ENCODE assay signal across 8 cellular contexts in the genomic region with DNA sequence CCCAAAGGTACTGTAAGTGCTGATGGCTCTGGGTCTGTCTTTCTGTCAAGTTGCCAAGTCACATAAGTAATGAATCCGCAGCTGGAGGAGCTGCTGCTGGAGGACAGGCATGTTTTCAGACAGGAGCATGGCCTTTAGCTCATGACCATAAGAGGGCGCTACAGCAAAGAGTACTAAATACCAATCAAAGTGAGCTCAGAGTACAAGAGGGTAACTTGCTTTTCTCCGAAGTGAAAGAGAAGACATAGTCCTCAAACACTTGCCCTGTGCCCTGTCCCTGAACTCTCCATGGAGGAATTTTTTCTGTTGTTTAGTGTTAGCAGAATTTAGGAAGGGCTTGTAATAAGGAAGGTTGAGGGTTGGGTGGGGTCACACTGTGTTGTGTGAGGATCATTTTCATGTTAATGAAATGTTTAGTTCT. TPM values are rescaled to one million over a fixed set of nuclear protein-coding genes. Genes with fewer than 3 reads are reported as not detected.
DNase-seq lines count a peak whose midpoint lies in the region; ATAC-seq and TF ChIP-seq lines count a peak whose summit lies in the region.

No MANE protein-coding gene starts in this region.

- peak overlapping the region; percentile 80 for H3K27ac Mint-ChIP-seq in activated CD4-positive, alpha-beta T cell treated with anti-CD3 and anti-CD28 coated beads for 36 hours
- no peak overlapping the region for H3K27ac Mint-ChIP-seq in neural crest cell (ENCODE audit: unreplicated experiment)

- DNase-seq in activated CD8-positive, alpha-beta memory T cell treated with anti-CD3 and anti-CD28 coated beads, Interleukin-2, amount 50 U/mL, for 4 hours = peak; percentile 28
- DNase-seq in activated CD8-positive, alpha-beta memory T cell treated with anti-CD3 and anti-CD28 coated beads for 24 hours = no peak
- DNase-seq in NAMALWA (ENCODE audit: low spot score) = peak; percentile 77
- peak; percentile 75 for DNase-seq in activated CD4-positive, alpha-beta T cell treated with anti-CD3 and anti-CD28 coated beads for 36 hours
- peak; percentile 56 for DNase-seq in fibroblast of gingiva (ENCODE audit: low read depth)
- peak; percentile 47 for DNase-seq in neural crest cell (ENCODE audit: low read depth, low spot score)

- H3K27me3 Mint-ChIP-seq in activated CD4-positive, alpha-beta T cell treated with anti-CD3 and anti-CD28 coated beads for 36 hours = no peaks in the 10 kb centered on the region
- no peaks in the 10 kb centered on the region for H3K27me3 Mint-ChIP-seq in neural crest cell (ENCODE audit: low read depth)

- ATAC-seq in activated CD4-positive, alpha-beta T cell treated with anti-CD3 and anti-CD28 coated beads for 36 hours = peak; percentile 92
- ATAC-seq in GM21381 (IDR thresholded peaks at IDR 0.05; ENCODE audit: unreplicated experiment) (no peak), GM18505 (IDR thresholded peaks at IDR 0.05; ENCODE audit: unreplicated experiment) (no peak)

- peak; percentile 74 for TF ChIP-seq CTCF in neural crest cell (conservative IDR thresholded peaks at IDR 0.05)

- no peaks in the 10 kb centered on the region for H3K9me3 Mint-ChIP-seq in activated CD4-positive, alpha-beta T cell treated with anti-CD3 and anti-CD28 coated beads for 36 hours (ENCODE audit: low read depth)
- no peaks in the 10 kb centered on the region for H3K9me3 Mint-ChIP-seq in neural crest cell

- CTCF ChIA-PET in activated CD4-positive, alpha-beta T cell treated with anti-CD3 and anti-CD28 coated beads for 36 hours (lab: Charles Lee) = interaction anchor here (0.6 to 9.3 kb wide), 42 partner anchors 10 to 1005 kb away, joined by 3 to 222 read pairs (median 4); a partner anchor contains a TSS

- POLR2A ChIA-PET in activated CD4-positive, alpha-beta T cell treated with anti-CD3 and anti-CD28 coated beads for 36 hours (lab: Charles Lee) = no interaction called here

- peaks cover 3% of the 10 kb centered on the region for H3K4me1 Mint-ChIP-seq in activated CD4-positive, alpha-beta T cell treated with anti-CD3 and anti-CD28 coated beads for 36 hours
- peaks cover 34% of the 10 kb centered on the region for H3K4me1 Mint-ChIP-seq in neural crest cell

- H3K4me3 Mint-ChIP-seq in activated CD4-positive, alpha-beta T cell treated with anti-CD3 and anti-CD28 coated beads for 36 hours = no peak overlapping the region
- H3K4me3 Mint-ChIP-seq in neural crest cell = peak overlapping the region; percentile 32

- intact Hi-C loops in activated CD4-positive, alpha-beta T cell treated with anti-CD3 and anti-CD28 coated beads for 36 hours (cut with DNase I, micrococcal nuclease) = loop anchor here (1.0 to 10.0 kb wide), 5 partner anchors 39 to 512 kb away; no protein-coding TSS in a partner anchor

- TF ChIP-seq POLR2A in GM18505 (IDR thresholded peaks at IDR 0.05; ENCODE audit: borderline replicate concordance, extremely low read depth, insufficient read depth, insufficient read length) = no peak

- peaks cover 58% of the 10 kb centered on the region for H3K36me3 Mint-ChIP-seq in activated CD4-positive, alpha-beta T cell treated with anti-CD3 and anti-CD28 coated beads for 36 hours (ENCODE audit: low read depth)
- peaks cover 38% of the 10 kb centered on the region for H3K36me3 Mint-ChIP-seq in neural crest cell (ENCODE audit: low read depth)

RNA-seq across cellular contexts. Expression of a gene that starts 58.0 kb away (rescaled TPM):
- total RNA-seq in activated CD4-positive, alpha-beta T cell treated with anti-CD3 and anti-CD28 coated beads for 36 hours = under 1 TPM; 0.16 to 0.30 TPM
- 7.4 and 8.1 TPM in 2 replicates for total RNA-seq in neural crest cell
